ENCODE assay signal across 8 cellular contexts in genomic region chr11:804599-804964, GRCh38. TPM values are rescaled to one million over a fixed set of nuclear protein-coding genes. Genes with fewer than 3 reads are reported as not detected.
A peak's percentile ranks its signal among the peaks of the same experiment; 100 is the strongest.
DNase-seq lines count a peak whose midpoint lies in the region; ATAC-seq and TF ChIP-seq lines count a peak whose summit lies in the region.

No MANE protein-coding gene starts in this region.

- ATAC-seq in heart right ventricle = no peak
- ATAC-seq in Right ventricle myocardium superior (ENCODE audit: poor library complexity) = no peak
- ATAC-seq in body of pancreas = no peak
- ATAC-seq in memory B cell (ENCODE audit: low read depth) = no peak

- TF ChIP-seq POLR2A in body of pancreas (IDR thresholded peaks at IDR 0.05) = no peak

- H3K27me3 ChIP-seq in heart right ventricle = no peaks in the 10 kb centered on the region
- H3K27me3 ChIP-seq in body of pancreas = no peaks in the 10 kb centered on the region

- H3K4me3 ChIP-seq in heart right ventricle (peak overlapping the region; percentile 36 to 85 (median 64)), body of pancreas (peak overlapping the region in 1 of 2 donors; percentile 26), urinary bladder (ENCODE audit: low read depth, low read length) (peak overlapping the region; percentile 58)

- no peaks in the 10 kb centered on the region for H3K9me3 Mint-ChIP-seq in memory B cell

- H3K4me1 Mint-ChIP-seq in memory B cell = peaks cover 16% of the 10 kb centered on the region

- 5 to 7% methylated on average over 15 to 18 of the region's 18 CpGs for WGBS in heart right ventricle, 2 donors
- 11 to 20% methylated on average over 13 to 18 of the region's 18 CpGs for WGBS in body of pancreas, 2 donors
- 5% methylated on average over 18 of the region's 18 CpGs for WGBS in urinary bladder

- H3K27ac Mint-ChIP-seq in memory B cell = peak overlapping the region; percentile 62

- H3K4me1 ChIP-seq in heart right ventricle = peaks cover 10 to 43% (median 30%) of the 10 kb centered on the region in 9 donors
- peaks cover 35% of the 10 kb centered on the region for H3K4me1 ChIP-seq in body of pancreas
- peaks cover 6% of the 10 kb centered on the region for H3K4me1 ChIP-seq in urinary bladder (ENCODE audit: insufficient read depth)

- H3K36me3 Mint-ChIP-seq in memory B cell = peaks cover 2% of the 10 kb centered on the region

- H3K9me3 ChIP-seq in heart right ventricle = no peaks in the 10 kb centered on the region
- no peaks in the 10 kb centered on the region for H3K9me3 ChIP-seq in body of pancreas

- DNase-seq in heart right ventricle (no peak), Right ventricle myocardium superior (no peak), body of pancreas (no peak), memory B cell (ENCODE audit: low spot score in 2 of 2) (no peak), hippocampal formation (lab: John Stamatoyannopoulos, UW) (no peak), NOMO-1 (lab: John Stamatoyannopoulos, UW; ENCODE audit: unreplicated experiment in 2 of 2) (no peak), NCI-H1694 (lab: John Stamatoyannopoulos, UW) (no peak)

- H3K27ac ChIP-seq in heart right ventricle = peak overlapping the region; percentile 85 to 98 (median 94)
- H3K27ac ChIP-seq in body of pancreas = peak overlapping the region; percentile 83 to 92 (median 87)
- H3K27ac ChIP-seq in urinary bladder (ENCODE audit: low read depth) = no peak overlapping the region

- peak overlapping the region; percentile 79 for H3K4me3 Mint-ChIP-seq in memory B cell

- no peak for TF ChIP-seq CTCF in heart right ventricle (IDR thresholded peaks at IDR 0.05)
- TF ChIP-seq CTCF in body of pancreas (IDR thresholded peaks at IDR 0.05) = no peak

- H3K27me3 Mint-ChIP-seq in memory B cell = no peaks in the 10 kb centered on the region

- H3K36me3 ChIP-seq in heart right ventricle (peaks cover 0 to 35% (median 5%) of the 10 kb centered on the region in 9 donors), body of pancreas (replicated peaks in 1 of 2; ENCODE audit: insufficient read depth in 1 of 2, low read depth in 2 of 2) (no peaks in the 10 kb centered on the region), urinary bladder (ENCODE audit: insufficient read depth) (no peaks in the 10 kb centered on the region)

- intact Hi-C loops in heart right ventricle (cut with DNase I) = no loop called here
- intact Hi-C loops in Right ventricle myocardium superior (cut with DNase I) = no loop called here
- intact Hi-C loops in body of pancreas (cut with DNase I) = no loop called here

RNA-seq across cellular contexts. Expression of gene PIDD1, which starts 0.4 kb away (rescaled TPM):
- total RNA-seq in heart right ventricle (10 to 100 TPM in 3 of 10 donors, 1 to 10 TPM in 7; 5.2 to 13.9 (median 6.9) TPM), Right ventricle myocardium superior (7.3 TPM), body of pancreas (10 to 100 TPM; 11.9 to 98.6 TPM), urinary bladder (7.2 TPM)
- polyA plus RNA-seq in heart right ventricle (10 to 100 TPM in 1 of 2 donors, 1 to 10 TPM in 1; 6.3 to 32.4 TPM), urinary bladder (12.4 TPM)

RNA-seq across cellular contexts. Expression of gene RPLP2, which starts 5.2 kb away (rescaled TPM):
- 1,000 to 10,000 TPM in 3 of 10 donors, 100 to 1,000 TPM in 7; 765 to 1,177 (median 850) TPM for total RNA-seq in heart right ventricle
- polyA plus RNA-seq in heart right ventricle = 1,000 to 10,000 TPM; 1,402 to 1,699 TPM
- 982 TPM for total RNA-seq in Right ventricle myocardium superior
- 100 to 1,000 TPM; 395 to 402 TPM for total RNA-seq in body of pancreas
- 189 TPM for total RNA-seq in urinary bladder
- 1,859 TPM for polyA plus RNA-seq in urinary bladder

RNA-seq across cellular contexts. Expression of gene SLC25A22, which starts 6.5 kb away (rescaled TPM):
- 1 to 10 TPM; 2.2 to 8.6 (median 4.0) TPM for total RNA-seq in heart right ventricle
- polyA plus RNA-seq in heart right ventricle = 10 to 100 TPM in 1 of 2 donors, 1 to 10 TPM in 1; 3.0 to 11.1 TPM
- total RNA-seq in Right ventricle myocardium superior = 3.4 TPM
- 10 to 100 TPM; 55.8 to 69.5 TPM for total RNA-seq in body of pancreas
- 7.5 TPM for total RNA-seq in urinary bladder
- polyA plus RNA-seq in urinary bladder = 17.1 TPM

RNA-seq across cellular contexts. Expression of gene PNPLA2, which starts 14.1 kb away (rescaled TPM):
- total RNA-seq in heart right ventricle = 100 to 1,000 TPM; 183 to 359 (median 251) TPM
- 100 to 1,000 TPM; 114 to 148 TPM for polyA plus RNA-seq in heart right ventricle
- 346 TPM for total RNA-seq in Right ventricle myocardium superior
- total RNA-seq in body of pancreas = 100 to 1,000 TPM in 1 of 2 donors, 10 to 100 TPM in 1; 72.1 to 351 TPM
- total RNA-seq in urinary bladder = 13.6 TPM
- polyA plus RNA-seq in urinary bladder = 131 TPM

RNA-seq across cellular contexts. Expression of gene CEND1, which starts 14.7 kb away (rescaled TPM):
- total RNA-seq in heart right ventricle (under 1 TPM in 9 of 10 donors, not detected in 1; 0.22 to 0.80 (median 0.38) TPM), Right ventricle myocardium superior (0.19 TPM), body of pancreas (under 1 TPM in 1 of 2 donors, not detected in 1; 0.78 TPM), urinary bladder (not detected)
- polyA plus RNA-seq in heart right ventricle (under 1 TPM; 0.75 to 0.80 TPM), urinary bladder (1.4 TPM)
